Comparison of ENCODE assay signal across 8 cellular contexts in the genomic region with DNA sequence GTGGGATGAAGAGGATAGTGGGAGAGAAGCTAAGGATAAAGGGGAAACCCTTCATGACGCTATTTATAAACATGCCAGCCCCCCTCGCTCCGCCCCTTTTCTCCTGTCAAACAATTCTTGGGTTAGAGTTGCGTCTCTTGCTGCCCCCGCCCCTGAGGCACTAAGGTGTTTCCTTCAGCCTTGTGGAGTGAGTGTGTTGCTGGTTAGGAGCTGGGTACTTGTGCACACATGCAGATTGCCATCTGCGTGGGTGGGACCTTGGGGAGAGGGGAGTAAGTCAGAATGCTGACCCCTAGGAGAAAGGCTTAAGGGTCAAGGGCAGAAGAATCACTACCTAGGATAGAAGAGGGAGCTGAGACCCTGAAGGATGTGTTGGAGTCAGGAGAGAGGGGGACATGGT. TPM values are rescaled to one million over a fixed set of nuclear protein-coding genes. Genes with fewer than 3 reads are reported as not detected.
DNase-seq lines count a peak whose midpoint lies in the region; ATAC-seq, FAIRE-seq and TF ChIP-seq lines count a peak whose summit lies in the region.

No MANE protein-coding gene starts in this region.

- in situ Hi-C loops in GM12878 (cut with MboI): no loop called here

- RAD21 ChIA-PET in GM12878 (lab: Charles Lee; ENCODE audit: unreplicated experiment): interaction anchor here (0.7 to 1.4 kb wide), 3 partner anchors 40 to 77 kb away, joined by 3 to 4 read pairs (median 4); no protein-coding TSS in a partner anchor

- H3K27ac ChIP-seq in heart right ventricle (peak overlapping the region in 9 of 10 donors; percentile 57 to 99 (median 97)), GM12878 (ENCODE audit: control insufficient read depth, insufficient read depth) (no peak overlapping the region)

- H3K27ac Mint-ChIP-seq in memory B cell: peak overlapping the region; percentile 56
- H3K27ac Mint-ChIP-seq in type B pancreatic cell: no peak overlapping the region

- TF ChIP-seq EP300 in GM12878 (IDR thresholded peaks at IDR 0.05; ENCODE audit: borderline replicate concordance in 1 of 2, control insufficient read depth in 1 of 2, low read depth in 2 of 2, low read length in 2 of 2): no peak

- BruUV-seq in GM12878 (replicated peaks; lab: Mats Ljungman, UMichigan): no TSS peak

- no peak overlapping the region for H3K4me3 Mint-ChIP-seq in memory B cell
- H3K4me3 Mint-ChIP-seq in type B pancreatic cell: peak overlapping the region; percentile 59

- H3K9ac ChIP-seq in GM12878 (ENCODE audit: control insufficient read depth, insufficient read depth, low read length): no peak overlapping the region

- TF ChIP-seq CTCF in heart right ventricle (IDR thresholded peaks at IDR 0.05) (no peak), GM12878 (IDR thresholded peaks at IDR 0.05 in 2 of 3, conservative IDR thresholded peaks at IDR 0.05 in 1 of 3; ENCODE audit: control insufficient read depth in 2 of 3, extremely low read depth in 1 of 3, insufficient read depth in 1 of 3, low read depth in 3 of 3, low read length in 3 of 3) (no peak), type B pancreatic cell (conservative IDR thresholded peaks at IDR 0.05) (no peak)

- CTCF ChIA-PET in GM12878 (lab: Yijun Ruan, JAX): interaction anchor here (1.0 to 1.8 kb wide), 7 partner anchors 8 to 193 kb away, joined by 3 to 6 read pairs (median 4); no protein-coding TSS in a partner anchor

- H3K9me3 ChIP-seq in heart right ventricle (no peaks in the 10 kb centered on the region), GM12878 (replicated peaks; ENCODE audit: control insufficient read depth, insufficient read depth, low read length) (no peaks in the 10 kb centered on the region)

- H3K9me3 Mint-ChIP-seq in memory B cell (no peaks in the 10 kb centered on the region), type B pancreatic cell (no peaks in the 10 kb centered on the region)

- no peaks in the 10 kb centered on the region for H3K27me3 ChIP-seq in heart right ventricle
- no peaks in the 10 kb centered on the region for H3K27me3 ChIP-seq in GM12878 (replicated peaks in 1 of 2; ENCODE audit: control insufficient read depth in 2 of 2, insufficient read depth in 2 of 2, low read length in 1 of 2)

- WGBS in heart right ventricle, 2 donors: 47% methylated on average over 6 of the region's 6 CpGs
- 90% methylated on average over 6 of the region's 6 CpGs for WGBS in GM12878 (ENCODE audit: insufficient coverage, insufficient replicate concordance, low lambda C conversion rate, missing lambda C conversion rate)

- DNase-seq in heart right ventricle (no peak), left ventricle myocardium superior (no peak), GM12878 (ENCODE audit: low read depth, low spot score) (no peak), memory B cell (ENCODE audit: low spot score in 2 of 2) (no peak), type B pancreatic cell (ENCODE audit: extremely low spot score, unreplicated experiment) (no peak), H4 (ENCODE audit: low spot score) (no peak)
- DNase-seq in activated CD8-positive, alpha-beta memory T cell treated with anti-CD3 and anti-CD28 coated beads for 24 hours: no peak

- TF ChIP-seq POLR2A in GM12878 (IDR thresholded peaks at IDR 0.05; ENCODE audit: low read depth, low read length): no peak

- no peak overlapping the region for H2AFZ ChIP-seq in GM12878 (ENCODE audit: control insufficient read depth, low read depth, low read length)

- peak overlapping the region in 3 of 10 donors; percentile 18 to 44 (median 29) for H3K4me3 ChIP-seq in heart right ventricle
- no peak overlapping the region for H3K4me3 ChIP-seq in GM12878

- H3K79me2 ChIP-seq in GM12878 (ENCODE audit: control insufficient read depth, insufficient read depth, low read length): peaks cover 9% of the 10 kb centered on the region

- peaks cover 59% of the 10 kb centered on the region for H3K4me1 Mint-ChIP-seq in memory B cell
- H3K4me1 Mint-ChIP-seq in type B pancreatic cell (ENCODE audit: unreplicated experiment): peaks cover 29% of the 10 kb centered on the region

- H3K4me1 ChIP-seq in heart right ventricle: peaks cover 23 to 69% (median 62%) of the 10 kb centered on the region in 9 donors
- peaks cover 17% of the 10 kb centered on the region for H3K4me1 ChIP-seq in GM12878 (ENCODE audit: control insufficient read depth, insufficient read depth, low read length)

- H3K4me2 ChIP-seq in GM12878 (ENCODE audit: control insufficient read depth, insufficient read depth): peak overlapping the region; percentile 53

- no peak for TF ChIP-seq RAD21 in GM12878 (IDR thresholded peaks at IDR 0.05; ENCODE audit: insufficient read depth, low read depth, low read length)

- ATAC-seq in heart right ventricle: no peak
- no peak for ATAC-seq in left ventricle myocardium superior
- ATAC-seq in GM12878: no peak
- ATAC-seq in memory B cell (ENCODE audit: low read depth): no peak
- no peak for ATAC-seq in GM19023 (IDR thresholded peaks at IDR 0.05; ENCODE audit: unreplicated experiment)

- SMC1A ChIA-PET in GM12878 (lab: Charles Lee; ENCODE audit: uncharacterized antibody, unreplicated experiment): interaction anchor here (0.9 to 2.4 kb wide), 5 partner anchors 8 to 51 kb away, joined by 3 to 6 read pairs (median 5); no protein-coding TSS in a partner anchor

- H4K20me1 ChIP-seq in GM12878 (ENCODE audit: control insufficient read depth, insufficient read depth): peaks cover 4% of the 10 kb centered on the region; the same call in 1 of the 2 replicates

- POLR2A ChIA-PET in GM12878 (lab: Charles Lee): no interaction called here

- intact Hi-C loops in heart right ventricle (cut with DNase I): loop anchor here in 3 of 10 donors (5.0 kb wide), 1 partner anchor 44 kb away; a partner anchor contains a TSS
- intact Hi-C loops in left ventricle myocardium superior (cut with micrococcal nuclease): no loop called here
- intact Hi-C loops in GM12878 (cut with micrococcal nuclease; ENCODE audit: unreplicated experiment): loop anchor here (5.0 kb wide), 1 partner anchor 44 kb away; a partner anchor contains a TSS

- H3K27me3 Mint-ChIP-seq in memory B cell: no peaks in the 10 kb centered on the region
- H3K27me3 Mint-ChIP-seq in type B pancreatic cell: no peaks in the 10 kb centered on the region

- H3K36me3 ChIP-seq in heart right ventricle (peaks cover 0 to 38% (median 25%) of the 10 kb centered on the region in 9 donors), GM12878 (ENCODE audit: control insufficient read depth in 2 of 2, insufficient read depth in 2 of 2, low read length in 1 of 2) (peaks cover 2% of the 10 kb centered on the region in 2 experiments; a peak in 2 of 4 replicates)

- FAIRE-seq in GM12878 (lab: Jason Lieb, UNC): no peak

- H3K36me3 Mint-ChIP-seq in memory B cell: peaks cover 17% of the 10 kb centered on the region
- H3K36me3 Mint-ChIP-seq in type B pancreatic cell: peaks cover 34% of the 10 kb centered on the region

RNA-seq across cellular contexts. Expression of a gene that starts 5.4 kb away (rescaled TPM):
- total RNA-seq in heart right ventricle (10 to 100 TPM; 22.1 to 29.4 (median 24.6) TPM), left ventricle myocardium superior (25.9 TPM), GM12878 (2014; rRNA removed) (4.2 and 4.7 TPM in 2 replicates), GM12878 (2014; rRNA removed; fragmentation: Illumina TruSeq; extraction: Trizol) (2.8 and 2.9 TPM in 2 replicates), GM12878 (2021) (7.9 and 9.3 TPM in 2 replicates), type B pancreatic cell (ENCODE audit: low replicate concordance) (15.6 and 35.5 TPM in 2 replicates)
- polyA plus RNA-seq in heart right ventricle (1 to 10 TPM; 8.7 to 9.3 TPM), GM12878 (2011; rRNA removed) (3.0 and 3.9 TPM in 2 replicates), GM12878 (2014; fragmentation: Illumina TruSeq; extraction: Trizol) (8.5 and 9.1 TPM in 2 replicates), GM12878 (2014; fragmentation: Nextera tagmentation; extraction: Ambion mirVana) (1 to 10 TPM; 1.4 to 2.2 TPM), GM12878 (2014; rRNA removed) (6.5 and 6.6 TPM in 2 replicates), GM12878 (2016; fragmentation: Nextera tagmentation; extraction: Ambion mirVana) (1 to 10 TPM; 5.4 to 6.1 TPM)
- total RNA-seq in GM12878 (2013; cell fraction: nucleolus; rRNA removed): 7.9 and 9.2 TPM in 2 replicates
- 3.8 TPM for polyA plus RNA-seq in GM12878 (2011; ENCODE audit: low read depth)
- polyA plus RNA-seq in GM12878 (2011; cell fraction: cytosol; rRNA removed): 3.0 and 4.3 TPM in 2 replicates
- 6.9 and 7.8 TPM in 2 replicates for polyA plus RNA-seq in GM12878 (2011; cell fraction: nucleus; rRNA removed)
- polyA plus RNA-seq in GM12878 (2012): 5.0 and 5.8 TPM in 2 replicates
- 3.9 and 4.7 TPM in 2 replicates for polyA minus RNA-seq in GM12878 (2011; rRNA and poly(A)+ RNA removed)
- polyA minus RNA-seq in GM12878 (2011; cell fraction: cytosol; rRNA and poly(A)+ RNA removed): 2.3 and 4.3 TPM in 2 replicates
- 2.2 and 3.2 TPM in 2 replicates for polyA minus RNA-seq in GM12878 (2011; cell fraction: nucleus; rRNA and poly(A)+ RNA removed)
- 5.9 and 6.2 TPM in 2 replicates for total RNA-seq in H4 (2014; rRNA removed; shearing (Covaris generic))

RNA-seq across cellular contexts. Expression of a gene that starts 28.2 kb away (rescaled TPM):
- total RNA-seq in heart right ventricle (10 to 100 TPM in 1 of 10 donors, 1 to 10 TPM in 9; 1.1 to 26.5 (median 3.8) TPM), left ventricle myocardium superior (6.9 TPM), GM12878 (2014; rRNA removed) (not detected in 2 replicates), GM12878 (2014; rRNA removed; fragmentation: Illumina TruSeq; extraction: Trizol) (not detected in 2 replicates), GM12878 (2021) (0.10 and 0.19 TPM in 2 replicates), type B pancreatic cell (ENCODE audit: low replicate concordance) (not detected in 2 replicates)
- polyA plus RNA-seq in heart right ventricle (1 to 10 TPM; 2.1 to 4.4 TPM), GM12878 (2011; rRNA removed) (not detected in 2 replicates), GM12878 (2014; fragmentation: Illumina TruSeq; extraction: Trizol) (0.10 TPM in 1 of 2 replicates, not detected in the other), GM12878 (2014; fragmentation: Nextera tagmentation; extraction: Ambion mirVana) (under 1 TPM in 1 of 2 experiments, not detected in 1; 0.19 TPM), GM12878 (2014; rRNA removed) (0.10 and 0.42 TPM in 2 replicates), GM12878 (2016; fragmentation: Nextera tagmentation; extraction: Ambion mirVana) (under 1 TPM in 1 of 2 experiments, not detected in 1; 0.08 TPM)
- total RNA-seq in GM12878 (2013; cell fraction: nucleolus; rRNA removed): not detected in 2 replicates
- polyA plus RNA-seq in GM12878 (2011; ENCODE audit: low read depth): not detected
- polyA plus RNA-seq in GM12878 (2011; cell fraction: cytosol; rRNA removed): not detected in 2 replicates
- not detected in 2 replicates for polyA plus RNA-seq in GM12878 (2011; cell fraction: nucleus; rRNA removed)
- polyA plus RNA-seq in GM12878 (2012): 0.08 TPM in 1 of 2 replicates, not detected in the other
- polyA minus RNA-seq in GM12878 (2011; rRNA and poly(A)+ RNA removed): not detected in 2 replicates
- polyA minus RNA-seq in GM12878 (2011; cell fraction: cytosol; rRNA and poly(A)+ RNA removed): not detected in 2 replicates
- polyA minus RNA-seq in GM12878 (2011; cell fraction: nucleus; rRNA and poly(A)+ RNA removed): not detected in 2 replicates
- total RNA-seq in H4 (2014; rRNA removed; shearing (Covaris generic)): 0.95 and 1.8 TPM in 2 replicates

RNA-seq across cellular contexts. Expression of a gene that starts 44.1 kb away (rescaled TPM):
- total RNA-seq in heart right ventricle (10 to 100 TPM; 15.4 to 25.6 (median 19.6) TPM), left ventricle myocardium superior (18.7 TPM), GM12878 (2014; rRNA removed) (26.9 and 35.6 TPM in 2 replicates), GM12878 (2014; rRNA removed; fragmentation: Illumina TruSeq; extraction: Trizol) (25.6 and 26.9 TPM in 2 replicates), GM12878 (2021) (18.5 and 18.9 TPM in 2 replicates), type B pancreatic cell (ENCODE audit: low replicate concordance) (26.9 and 61.4 TPM in 2 replicates)
- polyA plus RNA-seq in heart right ventricle (10 to 100 TPM; 13.9 to 14.2 TPM), GM12878 (2011; rRNA removed) (25.7 and 34.3 TPM in 2 replicates), GM12878 (2014; fragmentation: Illumina TruSeq; extraction: Trizol) (20.1 and 22.8 TPM in 2 replicates), GM12878 (2014; fragmentation: Nextera tagmentation; extraction: Ambion mirVana) (10 to 100 TPM; 16.7 to 22.3 TPM), GM12878 (2014; rRNA removed) (22.9 and 23.4 TPM in 2 replicates), GM12878 (2016; fragmentation: Nextera tagmentation; extraction: Ambion mirVana) (10 to 100 TPM; 22.2 to 24.3 TPM)
- 65.5 and 73.7 TPM in 2 replicates for total RNA-seq in GM12878 (2013; cell fraction: nucleolus; rRNA removed)
- polyA plus RNA-seq in GM12878 (2011; ENCODE audit: low read depth): 11.4 TPM
- 24.0 and 29.2 TPM in 2 replicates for polyA plus RNA-seq in GM12878 (2011; cell fraction: cytosol; rRNA removed)
- polyA plus RNA-seq in GM12878 (2011; cell fraction: nucleus; rRNA removed): 31.9 and 33.0 TPM in 2 replicates
- 13.6 and 14.3 TPM in 2 replicates for polyA plus RNA-seq in GM12878 (2012)
- 25.3 and 36.3 TPM in 2 replicates for polyA minus RNA-seq in GM12878 (2011; rRNA and poly(A)+ RNA removed)
- 8.4 and 12.5 TPM in 2 replicates for polyA minus RNA-seq in GM12878 (2011; cell fraction: cytosol; rRNA and poly(A)+ RNA removed)
- 18.1 and 24.0 TPM in 2 replicates for polyA minus RNA-seq in GM12878 (2011; cell fraction: nucleus; rRNA and poly(A)+ RNA removed)
- total RNA-seq in H4 (2014; rRNA removed; shearing (Covaris generic)): 34.7 and 50.5 TPM in 2 replicates
